Comparison of ENCODE assay signal across 1 cellular context in the genomic region with DNA sequence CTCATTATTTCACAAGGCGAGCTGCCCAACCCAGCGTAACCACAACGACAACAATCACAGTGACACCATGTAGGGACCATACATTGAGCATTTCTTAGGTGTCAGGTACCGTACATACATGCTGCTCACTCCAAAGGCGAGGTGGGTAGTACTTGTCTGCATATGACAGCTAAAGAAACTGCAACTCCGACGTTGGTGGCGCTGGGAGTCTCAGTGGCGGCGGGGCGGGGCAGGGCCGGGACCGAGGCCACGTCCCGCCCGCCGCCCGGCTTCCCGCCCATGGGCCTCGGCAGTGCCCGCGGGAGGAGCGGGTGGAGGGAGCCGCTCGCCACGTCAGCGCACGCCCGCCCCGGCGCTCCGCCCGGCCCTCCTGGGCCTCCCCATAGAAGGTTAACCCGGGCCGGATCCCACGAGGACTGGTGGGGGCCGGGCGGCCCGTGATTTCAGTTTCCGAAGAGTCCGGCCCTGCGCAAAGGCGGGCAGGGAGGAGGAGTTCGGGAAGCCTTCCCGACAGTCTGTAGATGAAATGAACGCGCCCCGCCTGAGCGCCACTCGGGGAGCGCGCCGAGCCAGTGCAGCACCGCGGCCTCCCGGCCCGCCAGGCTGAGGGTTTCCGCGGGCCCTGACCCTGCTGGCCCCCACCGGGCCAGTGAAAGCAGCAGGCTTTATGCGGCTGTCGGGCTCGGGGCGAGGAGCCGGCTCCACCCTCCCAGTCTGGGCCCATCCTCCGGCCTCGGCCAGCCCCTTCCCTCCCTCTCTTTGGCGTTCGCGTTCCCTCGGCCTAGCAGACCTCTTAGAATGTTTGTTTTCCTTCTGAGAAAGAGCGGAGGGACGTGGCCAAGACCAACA.
A peak's percentile ranks its signal among the peaks of the same experiment; 100 is the strongest.
TF ChIP-seq lines count a peak whose summit lies in the region.

No MANE protein-coding gene starts in this region.

TF ChIP-seq in HepG2, 621 proteins besides CTCF, POLR2A, EP300 and RAD21 (continued from another document and continues in another):
- TF ChIP-seq CBX5 (CRISPR knock-in tag; IDR thresholded peaks at IDR 0.05; ENCODE audit: borderline replicate concordance) (no peak; the same call in 1 of the 2 replicates), ZNF768 (CRISPR knock-in tag; IDR thresholded peaks at IDR 0.05) (no peak; the same call in 1 of the 2 replicates), ZSCAN21 (CRISPR knock-in tag; IDR thresholded peaks at IDR 0.05; ENCODE audit: borderline replicate concordance) (0 out of 2 replicates have a peak, but pooled peaks have one; percentile 55), HNRNPL (IDR thresholded peaks at IDR 0.05; ENCODE audit: low read depth, low read length) (no peak), TBX3 (IDR thresholded peaks at IDR 0.05; ENCODE audit: borderline replicate concordance) (no peak), ZFP62 (CRISPR knock-in tag; IDR thresholded peaks at IDR 0.05) (0 out of 2 replicates have a peak, but pooled peaks have one; percentile 2), RBFOX2 (IDR thresholded peaks at IDR 0.05; ENCODE audit: low read depth, low read length) (peak; percentile 93), THAP11 (CRISPR knock-in tag; IDR thresholded peaks at IDR 0.05) (peak; percentile 38; the same call in 1 of the 2 replicates), RFX5 (IDR thresholded peaks at IDR 0.05; ENCODE audit: low read depth, low read length) (no peak), SNAI1 (CRISPR knock-in tag; IDR thresholded peaks at IDR 0.05; ENCODE audit: borderline replicate concordance) (no peak), FIP1L1 (IDR thresholded peaks at IDR 0.05; ENCODE audit: borderline replicate concordance, insufficient read depth, low read depth, low read length) (0 out of 2 replicates have a peak, but pooled peaks have one; percentile 35), ZNF350 (CRISPR knock-in tag; IDR thresholded peaks at IDR 0.05; ENCODE audit: borderline replicate concordance, low read depth) (peak; percentile 73; the same call in 1 of the 2 replicates), ZNF335 (CRISPR knock-in tag; IDR thresholded peaks at IDR 0.05) (peak; percentile 63; the same call in 1 of the 2 replicates), ZMYM4 (CRISPR knock-in tag; IDR thresholded peaks at IDR 0.05) (peak; percentile 68), NR2F6 (IDR thresholded peaks at IDR 0.05) (no peak), NR2F6 (CRISPR knock-in tag; IDR thresholded peaks at IDR 0.05) (0 out of 2 replicates have a peak, but pooled peaks have one; percentile 7), ZNF501 (CRISPR knock-in tag; IDR thresholded peaks at IDR 0.05) (peak; percentile 72; the same call in 1 of the 2 replicates), POGZ (CRISPR knock-in tag; IDR thresholded peaks at IDR 0.05) (peak; percentile 21; the same call in 1 of the 2 replicates)
- TF ChIP-seq, protein P1, sequence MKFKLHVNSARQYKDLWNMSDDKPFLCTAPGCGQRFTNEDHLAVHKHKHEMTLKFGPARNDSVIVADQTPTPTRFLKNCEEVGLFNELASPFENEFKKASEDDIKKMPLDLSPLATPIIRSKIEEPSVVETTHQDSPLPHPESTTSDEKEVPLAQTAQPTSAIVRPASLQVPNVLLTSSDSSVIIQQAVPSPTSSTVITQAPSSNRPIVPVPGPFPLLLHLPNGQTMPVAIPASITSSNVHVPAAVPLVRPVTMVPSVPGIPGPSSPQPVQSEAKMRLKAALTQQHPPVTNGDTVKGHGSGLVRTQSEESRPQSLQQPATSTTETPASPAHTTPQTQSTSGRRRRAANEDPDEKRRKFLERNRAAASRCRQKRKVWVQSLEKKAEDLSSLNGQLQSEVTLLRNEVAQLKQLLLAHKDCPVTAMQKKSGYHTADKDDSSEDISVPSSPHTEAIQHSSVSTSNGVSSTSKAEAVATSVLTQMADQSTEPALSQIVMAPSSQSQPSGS (CRISPR knock-in tag; IDR thresholded peaks at IDR 0.05) = peak; percentile 43; the same call in 1 of the 2 replicates
- TF ChIP-seq, protein P2, sequence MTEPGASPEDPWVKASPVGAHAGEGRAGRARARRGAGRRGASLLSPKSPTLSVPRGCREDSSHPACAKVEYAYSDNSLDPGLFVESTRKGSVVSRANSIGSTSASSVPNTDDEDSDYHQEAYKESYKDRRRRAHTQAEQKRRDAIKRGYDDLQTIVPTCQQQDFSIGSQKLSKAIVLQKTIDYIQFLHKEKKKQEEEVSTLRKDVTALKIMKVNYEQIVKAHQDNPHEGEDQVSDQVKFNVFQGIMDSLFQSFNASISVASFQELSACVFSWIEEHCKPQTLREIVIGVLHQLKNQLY (CRISPR knock-in tag; IDR thresholded peaks at IDR 0.05) = no peak
- TF ChIP-seq, protein P3, sequence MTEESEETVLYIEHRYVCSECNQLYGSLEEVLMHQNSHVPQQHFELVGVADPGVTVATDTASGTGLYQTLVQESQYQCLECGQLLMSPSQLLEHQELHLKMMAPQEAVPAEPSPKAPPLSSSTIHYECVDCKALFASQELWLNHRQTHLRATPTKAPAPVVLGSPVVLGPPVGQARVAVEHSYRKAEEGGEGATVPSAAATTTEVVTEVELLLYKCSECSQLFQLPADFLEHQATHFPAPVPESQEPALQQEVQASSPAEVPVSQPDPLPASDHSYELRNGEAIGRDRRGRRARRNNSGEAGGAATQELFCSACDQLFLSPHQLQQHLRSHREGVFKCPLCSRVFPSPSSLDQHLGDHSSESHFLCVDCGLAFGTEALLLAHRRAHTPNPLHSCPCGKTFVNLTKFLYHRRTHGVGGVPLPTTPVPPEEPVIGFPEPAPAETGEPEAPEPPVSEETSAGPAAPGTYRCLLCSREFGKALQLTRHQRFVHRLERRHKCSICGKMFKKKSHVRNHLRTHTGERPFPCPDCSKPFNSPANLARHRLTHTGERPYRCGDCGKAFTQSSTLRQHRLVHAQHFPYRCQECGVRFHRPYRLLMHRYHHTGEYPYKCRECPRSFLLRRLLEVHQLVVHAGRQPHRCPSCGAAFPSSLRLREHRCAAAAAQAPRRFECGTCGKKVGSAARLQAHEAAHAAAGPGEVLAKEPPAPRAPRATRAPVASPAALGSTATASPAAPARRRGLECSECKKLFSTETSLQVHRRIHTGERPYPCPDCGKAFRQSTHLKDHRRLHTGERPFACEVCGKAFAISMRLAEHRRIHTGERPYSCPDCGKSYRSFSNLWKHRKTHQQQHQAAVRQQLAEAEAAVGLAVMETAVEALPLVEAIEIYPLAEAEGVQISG (CRISPR knock-in tag; IDR thresholded peaks at IDR 0.05) = peak; percentile 80
- TF ChIP-seq, protein P4, sequence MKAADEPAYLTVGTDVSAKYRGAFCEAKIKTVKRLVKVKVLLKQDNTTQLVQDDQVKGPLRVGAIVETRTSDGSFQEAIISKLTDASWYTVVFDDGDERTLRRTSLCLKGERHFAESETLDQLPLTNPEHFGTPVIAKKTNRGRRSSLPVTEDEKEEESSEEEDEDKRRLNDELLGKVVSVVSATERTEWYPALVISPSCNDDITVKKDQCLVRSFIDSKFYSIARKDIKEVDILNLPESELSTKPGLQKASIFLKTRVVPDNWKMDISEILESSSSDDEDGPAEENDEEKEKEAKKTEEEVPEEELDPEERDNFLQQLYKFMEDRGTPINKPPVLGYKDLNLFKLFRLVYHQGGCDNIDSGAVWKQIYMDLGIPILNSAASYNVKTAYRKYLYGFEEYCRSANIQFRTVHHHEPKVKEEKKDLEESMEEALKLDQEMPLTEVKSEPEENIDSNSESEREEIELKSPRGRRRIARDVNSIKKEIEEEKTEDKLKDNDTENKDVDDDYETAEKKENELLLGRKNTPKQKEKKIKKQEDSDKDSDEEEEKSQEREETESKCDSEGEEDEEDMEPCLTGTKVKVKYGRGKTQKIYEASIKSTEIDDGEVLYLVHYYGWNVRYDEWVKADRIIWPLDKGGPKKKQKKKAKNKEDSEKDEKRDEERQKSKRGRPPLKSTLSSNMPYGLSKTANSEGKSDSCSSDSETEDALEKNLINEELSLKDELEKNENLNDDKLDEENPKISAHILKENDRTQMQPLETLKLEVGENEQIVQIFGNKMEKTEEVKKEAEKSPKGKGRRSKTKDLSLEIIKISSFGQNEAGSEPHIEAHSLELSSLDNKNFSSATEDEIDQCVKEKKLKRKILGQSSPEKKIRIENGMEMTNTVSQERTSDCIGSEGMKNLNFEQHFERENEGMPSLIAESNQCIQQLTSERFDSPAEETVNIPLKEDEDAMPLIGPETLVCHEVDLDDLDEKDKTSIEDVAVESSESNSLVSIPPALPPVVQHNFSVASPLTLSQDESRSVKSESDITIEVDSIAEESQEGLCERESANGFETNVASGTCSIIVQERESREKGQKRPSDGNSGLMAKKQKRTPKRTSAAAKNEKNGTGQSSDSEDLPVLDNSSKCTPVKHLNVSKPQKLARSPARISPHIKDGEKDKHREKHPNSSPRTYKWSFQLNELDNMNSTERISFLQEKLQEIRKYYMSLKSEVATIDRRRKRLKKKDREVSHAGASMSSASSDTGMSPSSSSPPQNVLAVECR (CRISPR knock-in tag; IDR thresholded peaks at IDR 0.05; ENCODE audit: borderline replicate concordance) = peak; percentile 60; the same call in 1 of the 2 replicates
- TF ChIP-seq, protein P5, sequence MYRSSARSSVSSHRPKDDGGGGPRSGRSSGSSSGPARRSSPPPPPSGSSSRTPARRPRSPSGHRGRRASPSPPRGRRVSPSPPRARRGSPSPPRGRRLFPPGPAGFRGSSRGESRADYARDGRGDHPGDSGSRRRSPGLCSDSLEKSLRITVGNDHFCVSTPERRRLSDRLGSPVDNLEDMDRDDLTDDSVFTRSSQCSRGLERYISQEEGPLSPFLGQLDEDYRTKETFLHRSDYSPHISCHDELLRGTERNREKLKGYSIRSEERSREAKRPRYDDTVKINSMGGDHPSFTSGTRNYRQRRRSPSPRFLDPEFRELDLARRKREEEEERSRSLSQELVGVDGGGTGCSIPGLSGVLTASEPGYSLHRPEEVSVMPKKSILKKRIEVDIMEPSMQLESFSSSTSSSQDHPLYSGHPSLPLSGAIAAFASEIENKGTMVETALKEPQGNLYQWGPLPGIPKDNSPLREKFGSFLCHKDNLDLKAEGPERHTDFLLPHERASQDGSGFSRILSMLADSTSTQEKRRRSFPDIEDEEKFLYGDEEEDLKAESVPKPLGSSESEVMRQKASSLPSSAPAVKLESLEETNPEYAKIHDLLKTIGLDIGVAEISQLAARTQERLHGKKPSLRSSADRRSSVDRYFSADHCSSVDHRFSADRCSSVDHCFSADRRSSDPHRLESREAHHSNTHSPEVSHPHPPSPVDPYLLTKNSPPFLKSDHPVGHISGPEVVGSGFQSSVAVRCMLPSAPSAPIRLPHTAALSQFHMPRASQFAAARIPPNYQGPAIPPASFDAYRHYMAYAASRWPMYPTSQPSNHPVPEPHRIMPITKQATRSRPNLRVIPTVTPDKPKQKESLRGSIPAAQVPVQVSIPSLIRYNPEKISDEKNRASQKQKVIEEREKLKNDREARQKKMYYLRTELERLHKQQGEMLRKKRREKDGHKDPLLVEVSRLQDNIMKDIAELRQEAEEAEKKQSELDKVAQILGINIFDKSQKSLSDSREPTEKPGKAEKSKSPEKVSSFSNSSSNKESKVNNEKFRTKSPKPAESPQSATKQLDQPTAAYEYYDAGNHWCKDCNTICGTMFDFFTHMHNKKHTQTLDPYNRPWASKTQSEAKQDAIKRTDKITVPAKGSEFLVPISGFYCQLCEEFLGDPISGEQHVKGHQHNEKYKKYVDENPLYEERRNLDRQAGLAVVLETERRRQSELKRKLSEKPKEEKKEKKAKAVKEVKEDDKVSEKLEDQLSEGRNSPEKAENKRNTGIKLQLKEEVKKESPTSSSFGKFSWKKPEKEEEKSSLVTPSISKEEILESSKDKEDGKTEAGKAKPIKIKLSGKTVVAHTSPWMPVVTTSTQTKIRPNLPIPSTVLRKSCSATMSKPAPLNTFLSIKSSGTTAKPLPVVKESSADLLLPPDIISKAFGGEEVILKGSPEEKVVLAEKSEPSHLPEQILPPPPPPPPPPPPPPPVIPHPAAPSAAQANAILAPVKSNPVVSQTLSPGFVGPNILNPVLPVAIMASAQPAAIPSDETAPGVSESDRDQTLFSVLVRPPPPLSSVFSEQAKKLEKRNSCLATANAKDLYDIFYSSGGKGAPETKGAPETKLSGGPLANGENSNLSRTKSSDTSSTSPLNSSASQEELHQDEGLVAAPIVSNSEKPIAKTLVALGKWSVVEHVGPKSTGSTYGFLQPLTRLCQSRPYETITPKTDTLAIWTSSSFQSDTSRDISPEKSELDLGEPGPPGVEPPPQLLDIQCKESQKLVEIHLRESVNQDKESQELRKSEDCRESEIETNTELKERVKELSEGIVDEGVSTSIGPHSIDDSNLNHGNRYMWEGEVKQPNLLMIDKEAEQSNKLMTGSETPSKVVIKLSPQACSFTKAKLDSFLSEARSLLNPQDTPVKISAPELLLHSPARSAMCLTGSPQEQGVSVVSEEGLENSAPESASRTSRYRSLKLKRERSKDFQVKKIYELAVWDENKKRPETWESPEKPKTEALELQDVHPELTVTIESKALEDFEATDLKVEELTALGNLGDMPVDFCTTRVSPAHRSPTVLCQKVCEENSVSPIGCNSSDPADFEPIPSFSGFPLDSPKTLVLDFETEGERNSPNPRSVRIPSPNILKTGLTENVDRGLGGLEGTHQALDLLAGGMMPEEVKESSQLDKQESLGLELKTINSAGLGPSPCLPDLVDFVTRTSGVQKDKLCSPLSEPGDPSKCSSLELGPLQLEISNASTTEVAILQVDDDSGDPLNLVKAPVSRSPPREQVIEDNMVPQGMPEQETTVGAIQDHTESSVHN (CRISPR knock-in tag; IDR thresholded peaks at IDR 0.05) = no peak
- TF ChIP-seq, protein P6, sequence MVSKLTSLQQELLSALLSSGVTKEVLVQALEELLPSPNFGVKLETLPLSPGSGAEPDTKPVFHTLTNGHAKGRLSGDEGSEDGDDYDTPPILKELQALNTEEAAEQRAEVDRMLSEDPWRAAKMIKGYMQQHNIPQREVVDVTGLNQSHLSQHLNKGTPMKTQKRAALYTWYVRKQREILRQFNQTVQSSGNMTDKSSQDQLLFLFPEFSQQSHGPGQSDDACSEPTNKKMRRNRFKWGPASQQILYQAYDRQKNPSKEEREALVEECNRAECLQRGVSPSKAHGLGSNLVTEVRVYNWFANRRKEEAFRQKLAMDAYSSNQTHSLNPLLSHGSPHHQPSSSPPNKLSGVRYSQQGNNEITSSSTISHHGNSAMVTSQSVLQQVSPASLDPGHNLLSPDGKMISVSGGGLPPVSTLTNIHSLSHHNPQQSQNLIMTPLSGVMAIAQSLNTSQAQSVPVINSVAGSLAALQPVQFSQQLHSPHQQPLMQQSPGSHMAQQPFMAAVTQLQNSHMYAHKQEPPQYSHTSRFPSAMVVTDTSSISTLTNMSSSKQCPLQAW (CRISPR knock-in tag; IDR thresholded peaks at IDR 0.05) = peak; percentile 52; the same call in 1 of the 2 replicates
- TF ChIP-seq, protein P7, sequence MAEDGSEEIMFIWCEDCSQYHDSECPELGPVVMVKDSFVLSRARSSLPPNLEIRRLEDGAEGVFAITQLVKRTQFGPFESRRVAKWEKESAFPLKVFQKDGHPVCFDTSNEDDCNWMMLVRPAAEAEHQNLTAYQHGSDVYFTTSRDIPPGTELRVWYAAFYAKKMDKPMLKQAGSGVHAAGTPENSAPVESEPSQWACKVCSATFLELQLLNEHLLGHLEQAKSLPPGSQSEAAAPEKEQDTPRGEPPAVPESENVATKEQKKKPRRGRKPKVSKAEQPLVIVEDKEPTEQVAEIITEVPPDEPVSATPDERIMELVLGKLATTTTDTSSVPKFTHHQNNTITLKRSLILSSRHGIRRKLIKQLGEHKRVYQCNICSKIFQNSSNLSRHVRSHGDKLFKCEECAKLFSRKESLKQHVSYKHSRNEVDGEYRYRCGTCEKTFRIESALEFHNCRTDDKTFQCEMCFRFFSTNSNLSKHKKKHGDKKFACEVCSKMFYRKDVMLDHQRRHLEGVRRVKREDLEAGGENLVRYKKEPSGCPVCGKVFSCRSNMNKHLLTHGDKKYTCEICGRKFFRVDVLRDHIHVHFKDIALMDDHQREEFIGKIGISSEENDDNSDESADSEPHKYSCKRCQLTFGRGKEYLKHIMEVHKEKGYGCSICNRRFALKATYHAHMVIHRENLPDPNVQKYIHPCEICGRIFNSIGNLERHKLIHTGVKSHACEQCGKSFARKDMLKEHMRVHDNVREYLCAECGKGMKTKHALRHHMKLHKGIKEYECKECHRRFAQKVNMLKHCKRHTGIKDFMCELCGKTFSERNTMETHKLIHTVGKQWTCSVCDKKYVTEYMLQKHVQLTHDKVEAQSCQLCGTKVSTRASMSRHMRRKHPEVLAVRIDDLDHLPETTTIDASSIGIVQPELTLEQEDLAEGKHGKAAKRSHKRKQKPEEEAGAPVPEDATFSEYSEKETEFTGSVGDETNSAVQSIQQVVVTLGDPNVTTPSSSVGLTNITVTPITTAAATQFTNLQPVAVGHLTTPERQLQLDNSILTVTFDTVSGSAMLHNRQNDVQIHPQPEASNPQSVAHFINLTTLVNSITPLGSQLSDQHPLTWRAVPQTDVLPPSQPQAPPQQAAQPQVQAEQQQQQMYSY (CRISPR knock-in tag; IDR thresholded peaks at IDR 0.05) = peak; percentile 49; the same call in 1 of the 2 replicates
